ENCODE assay signal across 9 cellular contexts in the genomic region with DNA sequence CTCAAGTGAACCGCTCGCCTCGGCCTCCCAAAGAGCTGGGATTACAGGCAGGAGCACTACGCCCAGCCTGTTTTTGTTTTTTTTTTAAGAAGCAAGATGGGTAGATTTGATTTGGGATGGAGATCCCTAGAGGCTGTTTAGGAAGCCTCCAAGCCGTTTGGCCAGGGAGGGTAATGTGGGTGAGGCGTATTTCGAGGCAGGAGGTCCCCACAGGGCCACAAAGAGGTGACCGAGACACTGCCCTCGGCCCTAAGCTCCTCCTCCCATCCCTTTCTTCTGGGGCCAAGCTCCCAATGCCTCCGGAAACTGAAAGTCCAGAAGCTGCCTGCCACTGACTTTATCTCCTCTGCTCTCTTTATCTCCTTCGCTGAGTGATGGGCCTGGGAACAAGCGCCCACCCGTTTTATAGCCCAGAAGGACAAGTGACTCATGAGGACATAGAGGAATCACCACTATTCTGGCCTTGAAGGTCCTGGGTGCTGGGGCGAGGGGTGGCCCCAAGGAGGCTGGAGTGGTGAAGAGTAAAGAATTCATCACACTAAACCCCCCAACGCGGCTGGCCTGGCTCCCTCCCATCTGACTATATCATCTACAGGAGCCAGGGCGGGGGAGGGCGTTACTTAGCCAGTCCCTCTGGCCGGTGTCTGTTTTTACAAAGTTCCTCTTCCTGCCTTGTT. TPM values are rescaled to one million over a fixed set of nuclear protein-coding genes. Genes with fewer than 3 reads are reported as not detected.
DNase-seq lines count a peak whose midpoint lies in the region; ATAC-seq, FAIRE-seq and TF ChIP-seq lines count a peak whose summit lies in the region.
"Had no signal": no experiment of that assay in that cellular context is flagged by ENCODE, and none has a peak within 500 bp of the region (broad histone marks: within the 10 kb centered on the region; RNA-seq: fewer than 3 reads in every experiment).

No MANE protein-coding gene starts in this region.

- intact Hi-C loops in esophagus squamous epithelium (cut with DNase I) = no loop called here
- intact Hi-C loops in ovary (cut with DNase I) = no loop called here

- no peaks in the 10 kb centered on the region for H3K27me3 Mint-ChIP-seq in CD4-positive, CD25-positive, alpha-beta regulatory T cell

- H3K4me1 ChIP-seq in CD4-positive, CD25-positive, alpha-beta regulatory T cell (ENCODE audit: control insufficient read depth, insufficient read depth, low read length, poor library complexity, severe bottlenecking) = peaks cover 85% of the 10 kb centered on the region
- H3K4me1 ChIP-seq in esophagus squamous epithelium (peaks cover 63 to 92% (median 74%) of the 10 kb centered on the region in 3 donors), ovary (ENCODE audit: insufficient read depth) (peaks cover 35% of the 10 kb centered on the region)

- H3K9me3 Mint-ChIP-seq in CD4-positive, CD25-positive, alpha-beta regulatory T cell = peaks cover 0 to 1% (median 0%) of the 10 kb centered on the region in 7 donors

- DNase-seq in CD4-positive, CD25-positive, alpha-beta regulatory T cell = no peak
- no peak for DNase-seq in RWPE1 (ENCODE audit: low spot score)
- DNase-seq in esophagus squamous epithelium (lab: John Stamatoyannopoulos, UW) = no peak
- DNase-seq in ovary = peak; percentile 72 to 81 (median 73)
- no peak for DNase-seq in NK-92 treated with Interleukin-12 subunit alpha and Interleukin-12 subunit beta, amount 100 ng/mL, for 24 hours (lab: John Stamatoyannopoulos, UW)
- no peak for DNase-seq in iPS-NIHi7 (ENCODE audit: extremely low spot score)
- DNase-seq in GM12891 (ENCODE audit: insufficient read length, low spot score) = no peak
- DNase-seq: NCI-H2171 had no signal

- no peak overlapping the region for H3K4me3 ChIP-seq in CD4-positive, CD25-positive, alpha-beta regulatory T cell (ENCODE audit: low read depth, low read length)
- H3K4me3 ChIP-seq in esophagus squamous epithelium = no peak overlapping the region
- H3K4me3 ChIP-seq in ovary = no peak overlapping the region

- FAIRE-seq in GM12891 (lab: Jason Lieb, UNC) = no peak

- POLR2A ChIA-PET in RWPE1 (lab: Yijun Ruan, JAX; ENCODE audit: low non-redundant PET) = interaction anchor here (0.7 kb wide), 1 partner anchor 26 kb away, joined by 3 read pairs; no protein-coding TSS in a partner anchor

- H3K9me3 ChIP-seq in CD4-positive, CD25-positive, alpha-beta regulatory T cell (ENCODE audit: control insufficient read depth in 2 of 2, low read length in 2 of 2) = no peaks in the 10 kb centered on the region
- no peaks in the 10 kb centered on the region for H3K9me3 ChIP-seq in esophagus squamous epithelium
- H3K9me3 ChIP-seq in ovary = no peaks in the 10 kb centered on the region

- H3K36me3 ChIP-seq in CD4-positive, CD25-positive, alpha-beta regulatory T cell (ENCODE audit: control insufficient read depth, insufficient read depth, low read length) = no peaks in the 10 kb centered on the region
- H3K36me3 ChIP-seq in esophagus squamous epithelium = no peaks in the 10 kb centered on the region
- H3K36me3 ChIP-seq in ovary = no peaks in the 10 kb centered on the region

- TF ChIP-seq EP300 in ovary (IDR thresholded peaks at IDR 0.05) = no peak

- TF ChIP-seq POLR2A in esophagus squamous epithelium (IDR thresholded peaks at IDR 0.05) (no peak), ovary (IDR thresholded peaks at IDR 0.05) (no peak), GM12891 (IDR thresholded peaks at IDR 0.05; ENCODE audit: low read depth, low read length) (no peak)

- H3K36me3 Mint-ChIP-seq in CD4-positive, CD25-positive, alpha-beta regulatory T cell = peaks cover 4% of the 10 kb centered on the region

- H3K27ac Mint-ChIP-seq in CD4-positive, CD25-positive, alpha-beta regulatory T cell = peak overlapping the region; percentile 93 to 100 (median 97)

- CTCF ChIA-PET in RWPE1 (lab: Yijun Ruan, JAX) = interaction anchor here (0.6 to 1.4 kb wide), 4 partner anchors 10 to 24 kb away, joined by 4 to 8 read pairs (median 7); no protein-coding TSS in a partner anchor

- peak overlapping the region; percentile 96 for H3K27ac ChIP-seq in CD4-positive, CD25-positive, alpha-beta regulatory T cell (ENCODE audit: insufficient read depth, low read length, poor library complexity, severe bottlenecking)
- H3K27ac ChIP-seq in RWPE1 = peak overlapping the region; percentile 93
- peak overlapping the region; percentile 94 to 97 (median 95) for H3K27ac ChIP-seq in esophagus squamous epithelium
- H3K27ac ChIP-seq in ovary = peak overlapping the region; percentile 50 to 75

- no peak for ATAC-seq in CD4-positive, CD25-positive, alpha-beta regulatory T cell (ENCODE audit: low read depth in 2 of 2)
- ATAC-seq in GM21576 (IDR thresholded peaks at IDR 0.05; ENCODE audit: unreplicated experiment) = no peak

- no peak for TF ChIP-seq CTCF in RWPE1 (conservative IDR thresholded peaks at IDR 0.05; ENCODE audit: low read depth)
- no peak for TF ChIP-seq CTCF in esophagus squamous epithelium (IDR thresholded peaks at IDR 0.05)
- TF ChIP-seq CTCF in ovary (IDR thresholded peaks at IDR 0.05) = no peak

- 36 to 72% methylated on average over 11 of the region's 19 CpGs for WGBS in esophagus squamous epithelium, 2 donors
- WGBS in ovary, 3 donors = 18 to 23% (median 20%) methylated on average over 19 of the region's 19 CpGs

- peaks cover 20 to 88% (median 50%) of the 10 kb centered on the region in 4 donors for H3K4me1 Mint-ChIP-seq in CD4-positive, CD25-positive, alpha-beta regulatory T cell

- no peaks in the 10 kb centered on the region for H3K27me3 ChIP-seq in CD4-positive, CD25-positive, alpha-beta regulatory T cell (ENCODE audit: control insufficient read depth, insufficient read depth, low read length)
- H3K27me3 ChIP-seq in esophagus squamous epithelium = no peaks in the 10 kb centered on the region
- H3K27me3 ChIP-seq in ovary = no peaks in the 10 kb centered on the region

- H3K4me3 Mint-ChIP-seq in CD4-positive, CD25-positive, alpha-beta regulatory T cell = peak overlapping the region; percentile 48 to 93 (median 68)

TF ChIP-seq in GM12891, 5 proteins besides CTCF, POLR2A, EP300 and RAD21:
- no peak for TF ChIP-seq POLR2AphosphoS5 (IDR thresholded peaks at IDR 0.05; ENCODE audit: low read depth, low read length)
- TF ChIP-seq SPI1 (IDR thresholded peaks at IDR 0.05; ENCODE audit: low read depth, low read length) = no peak
- TF ChIP-seq PAX5 (IDR thresholded peaks at IDR 0.05; ENCODE audit: insufficient read depth, low read length, severe bottlenecking) = no peak
- no peak for TF ChIP-seq TAF1 (IDR thresholded peaks at IDR 0.05; ENCODE audit: low read depth, low read length)
- no peak for TF ChIP-seq POU2F2 (IDR thresholded peaks at IDR 0.05; ENCODE audit: low read depth, low read length)

RNA-seq across cellular contexts. Expression of a gene that starts 2.0 kb away (rescaled TPM):
- total RNA-seq in CD4-positive, CD25-positive, alpha-beta regulatory T cell = 228 TPM
- 10 to 100 TPM; 34.6 to 64.2 (median 49.2) TPM for polyA plus RNA-seq in CD4-positive, CD25-positive, alpha-beta regulatory T cell
- total RNA-seq in esophagus squamous epithelium = 10 to 100 TPM; 53.4 to 71.1 (median 55.3) TPM
- 100 to 1,000 TPM in 1 of 7 donors, 10 to 100 TPM in 6; 26.6 to 139 (median 48.8) TPM for total RNA-seq in ovary
- polyA plus RNA-seq in ovary = 10 to 100 TPM; 26.2 to 55.4 TPM
- 27.7 TPM for polyA plus RNA-seq in GM12891 (2012; ENCODE audit: low read depth, missing spikeins)

RNA-seq across cellular contexts. Expression of a gene that starts 40.6 kb away (rescaled TPM):
- total RNA-seq in CD4-positive, CD25-positive, alpha-beta regulatory T cell = 1.5 TPM
- polyA plus RNA-seq in CD4-positive, CD25-positive, alpha-beta regulatory T cell = 1 to 10 TPM in 1 of 4 donors, under 1 TPM in 1, not detected in 2; 0.67 to 1.6 TPM
- total RNA-seq in esophagus squamous epithelium = 1 to 10 TPM; 3.0 to 8.8 (median 3.8) TPM
- total RNA-seq in ovary = 10 to 100 TPM; 11.0 to 43.3 (median 25.9) TPM
- 10 to 100 TPM in 1 of 2 donors, 1 to 10 TPM in 1; 3.9 to 12.9 TPM for polyA plus RNA-seq in ovary
- 1.2 TPM for polyA plus RNA-seq in GM12891 (2012; ENCODE audit: low read depth, missing spikeins)

Comparison
In these comparisons a context has a peak if more than half of its experiments do, and no peak if none do; other contexts are left out.
1. DNase-seq: peak in ovary (5 of 5); none in CD4-positive, CD25-positive, alpha-beta regulatory T cell (0 of 3), RWPE1 (single experiment), esophagus squamous epithelium (single experiment), NK-92 treated with Interleukin-12 subunit alpha and Interleukin-12 subunit beta, amount 100 ng/mL, for 24 hours (single experiment), iPS-NIHi7 (single experiment) and GM12891 (single experiment).
2. Peak in every context shown above with its lines, with median percentiles within 50 percentile points of each other: H3K27ac ChIP-seq.